8 cellular contexts compared by ENCODE assay signal in the genomic region with DNA sequence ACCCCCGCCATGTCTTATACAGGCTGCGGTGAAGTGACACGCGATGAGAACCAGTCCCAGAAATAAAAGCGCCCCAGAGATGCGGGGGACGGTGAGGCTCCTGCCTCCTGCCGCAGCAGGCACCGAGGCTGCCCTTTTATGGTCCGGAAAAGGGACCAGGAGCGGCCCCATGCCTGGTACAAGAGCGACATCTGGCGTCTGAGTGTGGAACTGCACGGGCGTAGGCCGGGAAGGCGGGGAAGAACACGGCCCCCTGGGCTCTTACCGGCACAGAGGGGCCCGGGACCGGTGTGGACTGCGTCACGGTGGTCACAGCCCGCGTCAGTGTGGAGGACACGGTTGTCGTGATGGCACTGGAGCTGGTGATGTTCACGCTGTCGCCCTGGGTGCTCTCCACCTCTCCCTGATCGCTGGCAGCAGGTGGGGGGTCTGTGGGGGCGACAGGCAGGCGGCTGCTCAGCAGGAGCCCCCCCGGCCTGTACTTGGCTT. TPM values are rescaled to one million over a fixed set of nuclear protein-coding genes. Genes with fewer than 3 reads are reported as not detected.
DNase-seq lines count a peak whose midpoint lies in the region; ATAC-seq and TF ChIP-seq lines count a peak whose summit lies in the region.

No MANE protein-coding gene starts in this region.

- peak overlapping the region; percentile 53 for H3K27ac ChIP-seq in prostate gland
- peak overlapping the region; percentile 79 to 88 for H3K27ac ChIP-seq in uterus

- peaks cover 38% of the 10 kb centered on the region for H3K4me1 Mint-ChIP-seq in activated naive CD4-positive, alpha-beta T cell treated with anti-CD3 and anti-CD28 coated beads, Interleukin-2, amount 10 ng/mL, durations not matched to agents 7 days and 5 days

- H3K4me3 ChIP-seq in GM06990 (replicated peaks; ENCODE audit: low read depth, low read length): no peak overlapping the region
- no peak overlapping the region for H3K4me3 ChIP-seq in prostate gland
- H3K4me3 ChIP-seq in uterus: peak overlapping the region in 1 of 2 donors; percentile 4

- peak; percentile 96 for TF ChIP-seq CTCF in GM06990 (IDR thresholded peaks at IDR 0.05; ENCODE audit: insufficient read depth, low read length, poor library complexity, severe bottlenecking)
- peak; percentile 84 to 95 (median 94) for TF ChIP-seq CTCF in prostate gland (IDR thresholded peaks at IDR 0.05)
- TF ChIP-seq CTCF in uterus (IDR thresholded peaks at IDR 0.05): peak; percentile 98 to 99 (median 98)

- H3K27me3 ChIP-seq in GM06990 (replicated peaks; ENCODE audit: control insufficient read depth, insufficient read depth, low read length): no peaks in the 10 kb centered on the region
- no peaks in the 10 kb centered on the region for H3K27me3 ChIP-seq in prostate gland (replicated peaks; ENCODE audit: insufficient read depth)
- H3K27me3 ChIP-seq in uterus: no peaks in the 10 kb centered on the region

- DNase-seq in GM06990 (ENCODE audit: extremely low read depth, insufficient read length) (peak; percentile 77), HK-2 (ENCODE audit: unreplicated experiment) (peak; percentile 60), SK-MEL-5 (ENCODE audit: low read depth, low spot score) (peak; percentile 58), Right ventricle myocardium superior (peak; percentile 78), prostate gland (ENCODE audit: low spot score) (peak; percentile 28), uterus (peak; percentile 86 to 88)
- DNase-seq in activated naive CD4-positive, alpha-beta T cell treated with anti-CD3 and anti-CD28 coated beads, Interleukin-2, amount 10 ng/mL, durations not matched to agents 7 days and 5 days: peak; percentile 80

- TF ChIP-seq POLR2A in prostate gland (IDR thresholded peaks at IDR 0.05) (no peak), uterus (IDR thresholded peaks at IDR 0.05) (peak in 1 of 2 donors; percentile 24)

- H3K9me3 ChIP-seq in prostate gland (no peaks in the 10 kb centered on the region), uterus (no peaks in the 10 kb centered on the region)

- no peaks in the 10 kb centered on the region for H3K27me3 Mint-ChIP-seq in activated naive CD4-positive, alpha-beta T cell treated with anti-CD3 and anti-CD28 coated beads, Interleukin-2, amount 10 ng/mL, durations not matched to agents 7 days and 5 days

- H3K36me3 ChIP-seq in GM06990 (ENCODE audit: control insufficient read depth, insufficient read depth, low read length) (peaks cover 46% of the 10 kb centered on the region), prostate gland (no peaks in the 10 kb centered on the region), uterus (no peaks in the 10 kb centered on the region)

- no peak overlapping the region for H3K4me3 Mint-ChIP-seq in activated naive CD4-positive, alpha-beta T cell treated with anti-CD3 and anti-CD28 coated beads, Interleukin-2, amount 10 ng/mL, durations not matched to agents 7 days and 5 days

- peak; percentile 83 for ATAC-seq in Right ventricle myocardium superior (ENCODE audit: poor library complexity)
- no peak for ATAC-seq in HG02642 (IDR thresholded peaks at IDR 0.05; ENCODE audit: poor library complexity, unreplicated experiment)

- WGBS in prostate gland: 50% methylated on average over 6 of the region's 33 CpGs

- H3K4me1 ChIP-seq in prostate gland (replicated peaks) (no peaks in the 10 kb centered on the region), uterus (no peaks in the 10 kb centered on the region)

- no peaks in the 10 kb centered on the region for H3K9me3 Mint-ChIP-seq in activated naive CD4-positive, alpha-beta T cell treated with anti-CD3 and anti-CD28 coated beads, Interleukin-2, amount 10 ng/mL, durations not matched to agents 7 days and 5 days

- H3K27ac Mint-ChIP-seq in activated naive CD4-positive, alpha-beta T cell treated with anti-CD3 and anti-CD28 coated beads, Interleukin-2, amount 10 ng/mL, durations not matched to agents 7 days and 5 days: peak overlapping the region; percentile 7

- in situ Hi-C loops in SK-MEL-5 (cut with HindIII; ENCODE audit: low pct_unique_long_range_greater_than_20kb, low sequenced_read_pairs): no loop called here

- CTCF ChIA-PET in activated naive CD4-positive, alpha-beta T cell treated with anti-CD3 and anti-CD28 coated beads, Interleukin-2, amount 10 ng/mL, durations not matched to agents 7 days and 5 days (lab: Charles Lee): interaction anchor here (1.0 to 12.0 kb wide), 2 partner anchors 13 to 26 kb away, joined by 3 to 241 read pairs; partner anchors contain the start of gene ARHGAP4

- intact Hi-C loops in Right ventricle myocardium superior (cut with DNase I): loop anchor here (5.0 kb wide), 1 partner anchor 191 kb away; the partner anchor contains the start of gene PLXNB3
- intact Hi-C loops in prostate gland (cut with DNase I): no loop called here
- intact Hi-C loops in uterus (cut with DNase I; ENCODE audit: low total_unique reads): loop anchor here (5.0 kb wide), 1 partner anchor 191 kb away; the partner anchor contains the start of gene PLXNB3

- H3K36me3 Mint-ChIP-seq in activated naive CD4-positive, alpha-beta T cell treated with anti-CD3 and anti-CD28 coated beads, Interleukin-2, amount 10 ng/mL, durations not matched to agents 7 days and 5 days: peaks cover 32% of the 10 kb centered on the region

RNA-seq across cellular contexts. Expression of gene RENBP, which starts 8.9 kb away (rescaled TPM):
- 12.3 and 13.4 TPM in 2 replicates for total RNA-seq in SK-MEL-5 (2014; rRNA removed; shearing (Covaris generic))
- 7.6 and 9.4 TPM in 2 replicates for polyA plus RNA-seq in SK-MEL-5 (2015; cell fraction: cytosol; rRNA removed)
- 19.6 and 22.4 TPM in 2 replicates for polyA plus RNA-seq in SK-MEL-5 (2015; cell fraction: nucleus; rRNA removed)
- 11.1 TPM for total RNA-seq in Right ventricle myocardium superior
- total RNA-seq in prostate gland: 1 to 10 TPM; 2.4 to 4.4 TPM
- total RNA-seq in uterus: 1 to 10 TPM in 3 of 4 donors, under 1 TPM in 1; 0.77 to 5.9 (median 2.6) TPM

RNA-seq across cellular contexts. Expression of gene HCFC1, which starts 18.2 kb away (rescaled TPM):
- 22.6 and 23.3 TPM in 2 replicates for total RNA-seq in SK-MEL-5 (2014; rRNA removed; shearing (Covaris generic))
- 87.4 and 108 TPM in 2 replicates for polyA plus RNA-seq in SK-MEL-5 (2015; cell fraction: cytosol; rRNA removed)
- polyA plus RNA-seq in SK-MEL-5 (2015; cell fraction: nucleus; rRNA removed): 43.7 and 48.3 TPM in 2 replicates
- total RNA-seq in Right ventricle myocardium superior (24.7 TPM), prostate gland (100 to 1,000 TPM in 1 of 2 donors, 10 to 100 TPM in 1; 67.7 to 115 TPM), uterus (10 to 100 TPM; 20.9 to 65.7 (median 37.3) TPM)

RNA-seq across cellular contexts. Expression of gene NAA10, which starts 18.5 kb away (rescaled TPM):
- 85.7 and 96.4 TPM in 2 replicates for total RNA-seq in SK-MEL-5 (2014; rRNA removed; shearing (Covaris generic))
- polyA plus RNA-seq in SK-MEL-5 (2015; cell fraction: cytosol; rRNA removed): 205 and 223 TPM in 2 replicates
- 401 and 402 TPM in 2 replicates for polyA plus RNA-seq in SK-MEL-5 (2015; cell fraction: nucleus; rRNA removed)
- total RNA-seq in Right ventricle myocardium superior (70.4 TPM), prostate gland (10 to 100 TPM; 47.5 to 64.9 TPM), uterus (100 to 1,000 TPM in 2 of 4 donors, 10 to 100 TPM in 2; 37.9 to 198 (median 109) TPM)

RNA-seq across cellular contexts. Expression of gene TMEM187, which starts 19.2 kb away (rescaled TPM):
- total RNA-seq in SK-MEL-5 (2014; rRNA removed; shearing (Covaris generic)): 5.8 and 7.6 TPM in 2 replicates
- 10.8 and 11.7 TPM in 2 replicates for polyA plus RNA-seq in SK-MEL-5 (2015; cell fraction: cytosol; rRNA removed)
- polyA plus RNA-seq in SK-MEL-5 (2015; cell fraction: nucleus; rRNA removed): 3.4 and 21.6 TPM in 2 replicates
- total RNA-seq in Right ventricle myocardium superior (7.1 TPM), prostate gland (10 to 100 TPM; 16.9 to 18.2 TPM), uterus (1 to 10 TPM in 3 of 4 donors, not detected in 1; 2.5 to 9.6 (median 6.2) TPM)

RNA-seq across cellular contexts. Expression of gene ARHGAP4, which starts 27.3 kb away (rescaled TPM):
- 15.0 and 17.5 TPM in 2 replicates for total RNA-seq in SK-MEL-5 (2014; rRNA removed; shearing (Covaris generic))
- 13.6 and 15.7 TPM in 2 replicates for polyA plus RNA-seq in SK-MEL-5 (2015; cell fraction: cytosol; rRNA removed)
- 108 and 136 TPM in 2 replicates for polyA plus RNA-seq in SK-MEL-5 (2015; cell fraction: nucleus; rRNA removed)
- total RNA-seq in Right ventricle myocardium superior: 10.3 TPM
- total RNA-seq in prostate gland: 10 to 100 TPM; 11.9 to 41.1 TPM
- total RNA-seq in uterus: 10 to 100 TPM in 2 of 4 donors, 1 to 10 TPM in 2; 5.1 to 28.3 (median 15.8) TPM

Comparison
In these comparisons a context has a peak if more than half of its experiments do, and no peak if none do; other contexts are left out.
1. DNase-seq: peak in every context shown above with its lines; median percentile 87 in uterus; 80 in activated naive CD4-positive, alpha-beta T cell treated with anti-CD3 and anti-CD28 coated beads, Interleukin-2, amount 10 ng/mL, durations not matched to agents 7 days and 5 days; 78 in Right ventricle myocardium superior; 77 in GM06990; 60 in HK-2; 58 in SK-MEL-5; 28 in prostate gland.